ENCODE assay signal across 8 cellular contexts in the genomic region with DNA sequence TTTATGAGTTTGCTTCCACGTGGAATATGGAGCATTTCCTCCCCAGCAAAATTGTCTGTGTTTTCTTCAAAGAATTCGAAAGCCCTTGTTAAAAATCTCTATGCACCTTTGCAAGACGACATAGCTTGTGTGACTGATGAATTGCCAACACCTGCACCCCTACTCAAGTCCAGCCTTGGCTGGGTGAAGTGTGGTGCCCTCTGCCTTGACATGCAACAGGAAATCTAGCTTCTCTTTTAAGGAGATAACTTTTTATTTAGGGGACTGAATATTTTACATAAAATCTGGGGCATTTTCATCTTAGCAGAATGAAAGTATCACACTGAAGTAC. TPM values are rescaled to one million over a fixed set of nuclear protein-coding genes. Genes with fewer than 3 reads are reported as not detected.
DNase-seq lines count a peak whose midpoint lies in the region; ATAC-seq and TF ChIP-seq lines count a peak whose summit lies in the region.

No MANE protein-coding gene starts in this region.

- peak overlapping the region in 1 of 2 donors; percentile 94 for H3K27ac ChIP-seq in esophagus (ENCODE audit: low read depth in 2 of 2, low read length in 1 of 2)
- H3K27ac ChIP-seq in parathyroid adenoma: no peak overlapping the region

- no peak overlapping the region for H3K9ac ChIP-seq in parathyroid adenoma

- H3K36me3 ChIP-seq in esophagus (ENCODE audit: control insufficient read depth in 2 of 2, insufficient read depth in 2 of 2, low read length in 1 of 2) (no peaks in the 10 kb centered on the region), parathyroid adenoma (ENCODE audit: control insufficient read depth, insufficient read depth, low read length) (no peaks in the 10 kb centered on the region)

- H3K79me2 ChIP-seq in parathyroid adenoma: peaks cover 9% of the 10 kb centered on the region

- no peak for TF ChIP-seq CTCF in parathyroid adenoma (IDR thresholded peaks at IDR 0.05)

- H3K4me2 ChIP-seq in parathyroid adenoma (ENCODE audit: low read length): peak overlapping the region; percentile 95

- H2AFZ ChIP-seq in parathyroid adenoma: peak overlapping the region; percentile 83

- peak overlapping the region; percentile 86 to 88 for H3K4me3 ChIP-seq in esophagus (ENCODE audit: low read depth in 1 of 2, low read length in 2 of 2)
- H3K4me3 ChIP-seq in parathyroid adenoma (ENCODE audit: low read depth, low read length): peak overlapping the region; percentile 95

- ATAC-seq in HG03457 (IDR thresholded peaks at IDR 0.05; ENCODE audit: unreplicated experiment): no peak

- WGBS in esophagus, 2 donors: 0% methylated on average over 3 of the region's 3 CpGs

- H3K9me3 ChIP-seq in esophagus (ENCODE audit: control insufficient read depth in 2 of 2, insufficient read depth in 1 of 2, low read depth in 1 of 2, low read length in 1 of 2): no peaks in the 10 kb centered on the region
- H3K9me3 ChIP-seq in parathyroid adenoma (ENCODE audit: control insufficient read depth, low read length): no peaks in the 10 kb centered on the region

- H3K27me3 ChIP-seq in esophagus (ENCODE audit: control insufficient read depth in 1 of 2, insufficient read depth in 2 of 2, low read length in 2 of 2): no peaks in the 10 kb centered on the region
- H3K27me3 ChIP-seq in parathyroid adenoma (ENCODE audit: control insufficient read depth, insufficient read depth, low read length): no peaks in the 10 kb centered on the region

- no peaks in the 10 kb centered on the region for H3K4me1 ChIP-seq in esophagus (ENCODE audit: control insufficient read depth in 2 of 2, insufficient read depth in 2 of 2, low read length in 1 of 2)
- H3K4me1 ChIP-seq in parathyroid adenoma: no peaks in the 10 kb centered on the region

- DNase-seq in NCI-H1092 treated with DMSO at 0.1 percent for 48 hours (lab: John Stamatoyannopoulos, UW): peak; percentile 11
- no peak for DNase-seq in NCI-H1092 (lab: John Stamatoyannopoulos, UW)
- peak; percentile 71 for DNase-seq in RPMI8226
- DNase-seq in DMS153 (lab: John Stamatoyannopoulos, UW): no peak
- DNase-seq in NCI-H1436 (lab: John Stamatoyannopoulos, UW): no peak

RNA-seq across cellular contexts. Expression of gene HMG20A, which starts 0.6 kb away (rescaled TPM):
- polyA plus RNA-seq in esophagus: 1 to 10 TPM; 6.5 to 7.0 TPM

RNA-seq across cellular contexts. Expression of gene PEAK1, which starts 1.4 kb away (rescaled TPM):
- 1 to 10 TPM; 1.9 to 3.6 TPM for polyA plus RNA-seq in esophagus

Comparison
In these comparisons a context has a peak if more than half of its experiments do, and no peak if none do; other contexts are left out.
1. DNase-seq: peak in NCI-H1092 treated with DMSO at 0.1 percent for 48 hours (single experiment) and RPMI8226 (single experiment); none in NCI-H1092 (single experiment), DMS153 (single experiment) and NCI-H1436 (single experiment).